ENCODE assay signal across 10 cellular contexts in the genomic region with DNA sequence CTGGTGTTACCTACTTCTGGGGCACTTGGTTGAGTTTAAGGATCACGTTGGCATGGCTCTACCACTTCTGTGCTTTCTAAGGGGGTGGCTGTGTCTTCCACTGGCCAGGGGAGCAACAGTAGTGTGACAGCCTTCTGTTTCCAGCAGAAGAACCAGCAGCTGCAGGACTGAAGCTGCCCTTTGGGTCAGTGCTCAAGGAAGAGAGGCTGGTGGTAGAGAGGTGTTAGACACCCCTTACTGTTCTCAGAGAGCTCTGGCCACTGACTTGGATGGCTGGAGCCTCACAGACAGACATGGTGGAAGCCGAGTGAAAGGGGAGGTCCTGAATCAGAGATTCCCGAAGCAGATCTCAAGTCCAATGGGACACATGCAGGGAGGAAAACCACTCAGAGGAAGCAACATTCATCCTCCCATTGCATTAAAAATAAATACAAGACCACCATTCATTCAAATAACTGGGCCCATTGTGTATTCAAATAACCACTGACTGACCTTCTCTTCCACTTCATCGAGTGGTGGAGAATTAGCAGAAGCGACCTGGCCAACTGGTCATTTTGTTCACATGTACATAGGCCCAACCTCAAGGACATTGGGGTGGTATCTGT.
"Had no signal": no experiment of that assay in that cellular context is flagged by ENCODE, and none has a peak within 500 bp of the region (broad histone marks: within the 10 kb centered on the region; RNA-seq: fewer than 3 reads in every experiment).

No MANE protein-coding gene starts in this region.

- H3K4me3 ChIP-seq: GM23248, K562 had no signal

- ATAC-seq: HCT116, K562 had no signal

- H2AFZ ChIP-seq: GM23248 had no signal

- DNase-seq: GM23248, GOT3, H9, HFFc6, IMR-90, KG1 had no signal

- H3K9ac ChIP-seq: GM23248 had no signal

- H3K27ac ChIP-seq: GM23248 had no signal

- FAIRE-seq: H54, HTR-8/SVneo had no signal
